ENCODE assay signal across 39 cellular contexts in genomic region chr1:83816836-83817235, GRCh38.
"Had no signal": no experiment of that assay in that cellular context is flagged by ENCODE, and none has a peak within 500 bp of the region (broad histone marks: within the 10 kb centered on the region; RNA-seq: fewer than 3 reads in every experiment).

No MANE protein-coding gene starts in this region.

- H3K27me3 ChIP-seq: adrenal gland, ascending aorta, body of pancreas, brain microvascular endothelial cell, breast epithelium, cardiac muscle cell had no signal

- H3K4me1 Mint-ChIP-seq: activated naive CD4-positive, alpha-beta T cell treated with anti-CD3 and anti-CD28 coated beads, Interleukin-2, amount 10 ng/mL, durations not matched to agents 7 days and 5 days; activated naive CD4-positive, alpha-beta T cell treated with anti-CD3 and anti-CD28 coated beads, Interleukin-2, amount 50 U/mL, for 24 hours; activated naive CD8-positive, alpha-beta T cell treated with anti-CD3 and anti-CD28 coated beads for 36 hours; activated naive CD8-positive, alpha-beta T cell treated with anti-CD3 and anti-CD28 coated beads, Interleukin-2, amount 10 ng/mL, durations not matched to agents 7 days and 5 days; activated naive CD8-positive, alpha-beta T cell treated with anti-CD3 and anti-CD28 coated beads, Interleukin-2, amount 50 U/mL, for 24 hours; activated T-helper 17 cell treated with anti-CD3 and anti-CD28 coated beads, Interleukin-2, amount 50 U/mL, for 72 hours; central memory CD8-positive, alpha-beta T cell had no signal

- ATAC-seq: activated naive CD4-positive, alpha-beta T cell treated with anti-CD3 and anti-CD28 coated beads, Interleukin-2, amount 50 U/mL, for 72 hours; activated naive CD8-positive, alpha-beta T cell treated with anti-CD3 and anti-CD28 coated beads, Interleukin-2, amount 50 U/mL, for 24 hours; activated T-cell treated with anti-CD3 and anti-CD28 coated beads, Interleukin-2, amount 50 U/mL, for 4 hours; activated T-cell treated with anti-CD3 and anti-CD28 coated beads, Interleukin-2, amount 50 U/mL, for 72 hours; activated T-helper 17 cell treated with anti-CD3 and anti-CD28 coated beads, Interleukin-2, amount 50 U/mL, for 72 hours; body of pancreas had no signal

- H3K4me3 ChIP-seq: adrenal gland, ascending aorta, body of pancreas, breast epithelium, cardiac muscle cell had no signal

- H3K9me3 Mint-ChIP-seq: activated naive CD4-positive, alpha-beta T cell treated with anti-CD3 and anti-CD28 coated beads, Interleukin-2, amount 10 ng/mL, durations not matched to agents 7 days and 5 days; activated naive CD8-positive, alpha-beta T cell treated with anti-CD3 and anti-CD28 coated beads, Interleukin-2, amount 10 ng/mL, durations not matched to agents 7 days and 5 days had no signal

- H3K27me3 Mint-ChIP-seq: activated naive CD4-positive, alpha-beta T cell treated with anti-CD3 and anti-CD28 coated beads, Interleukin-2, amount 10 ng/mL, durations not matched to agents 7 days and 5 days; activated naive CD4-positive, alpha-beta T cell treated with anti-CD3 and anti-CD28 coated beads, Interleukin-2, amount 50 U/mL, for 24 hours; activated naive CD8-positive, alpha-beta T cell; activated naive CD8-positive, alpha-beta T cell treated with anti-CD3 and anti-CD28 coated beads for 36 hours; activated naive CD8-positive, alpha-beta T cell treated with anti-CD3 and anti-CD28 coated beads, Interleukin-2, amount 50 U/mL, for 24 hours; activated T-cell treated with anti-CD3 and anti-CD28 coated beads, Interleukin-2, amount 50 U/mL, for 24 hours; activated T-helper 17 cell treated with anti-CD3 and anti-CD28 coated beads, Interleukin-2, amount 50 U/mL, for 72 hours had no signal

- H3K4me1 ChIP-seq: ascending aorta, breast epithelium had no signal

- H3K9me3 ChIP-seq: adrenal gland, ascending aorta, body of pancreas, breast epithelium had no signal

- H3K27ac Mint-ChIP-seq: activated naive CD4-positive, alpha-beta T cell treated with anti-CD3 and anti-CD28 coated beads for 36 hours; activated naive CD4-positive, alpha-beta T cell treated with anti-CD3 and anti-CD28 coated beads, Interleukin-2, amount 10 ng/mL, durations not matched to agents 7 days and 5 days; activated naive CD4-positive, alpha-beta T cell treated with anti-CD3 and anti-CD28 coated beads, Interleukin-2, amount 50 U/mL, for 24 hours; activated naive CD4-positive, alpha-beta T cell treated with anti-CD3 and anti-CD28 coated beads, Interleukin-2, amount 50 U/mL, for 72 hours; activated naive CD8-positive, alpha-beta T cell; activated naive CD8-positive, alpha-beta T cell treated with anti-CD3 and anti-CD28 coated beads for 36 hours; activated naive CD8-positive, alpha-beta T cell treated with anti-CD3 and anti-CD28 coated beads, Interleukin-2, amount 10 ng/mL, durations not matched to agents 7 days and 5 days; activated naive CD8-positive, alpha-beta T cell treated with anti-CD3 and anti-CD28 coated beads, Interleukin-2, amount 50 U/mL, for 24 hours; activated T-cell treated with anti-CD3 and anti-CD28 coated beads, Interleukin-2, amount 50 U/mL, for 24 hours; activated T-cell treated with anti-CD3 and anti-CD28 coated beads, Interleukin-2, amount 50 U/mL, for 72 hours; activated T-helper 1 cell treated with anti-CD3 and anti-CD28 coated beads, Interleukin-12 subunit alpha, Interleukin-12 subunit beta, Interleukin-2, Interleukin-4 antibody, amounts not matched to agents 30 ng/mL and 10 ng/mL and 1 ng/mL, durations not matched to agents 14 hours and 24 hours and 36 hours; activated T-helper 17 cell treated with anti-CD3 and anti-CD28 coated beads, Interleukin-2, amount 50 U/mL, for 72 hours; activated T-helper 2 cell treated with anti-CD3 and anti-CD28 coated beads, Interferon-gamma antibody, Interleukin-2, Interleukin-4, amounts not matched to agents 10 μg/mL and 5 μg/mL and 100 μg/mL, durations not matched to agents 14 hours and 24 hours and 36 hours; brain had no signal

- H3K27ac ChIP-seq: adrenal gland, ascending aorta, body of pancreas, brain microvascular endothelial cell, breast epithelium, cardiac muscle cell had no signal

- H3K36me3 ChIP-seq: adrenal gland, ascending aorta, brain microvascular endothelial cell, breast epithelium, cardiac muscle cell had no signal

- H3K36me3 Mint-ChIP-seq: activated naive CD4-positive, alpha-beta T cell treated with anti-CD3 and anti-CD28 coated beads, Interleukin-2, amount 10 ng/mL, durations not matched to agents 7 days and 5 days; activated naive CD4-positive, alpha-beta T cell treated with anti-CD3 and anti-CD28 coated beads, Interleukin-2, amount 50 U/mL, for 72 hours; activated naive CD8-positive, alpha-beta T cell; activated naive CD8-positive, alpha-beta T cell treated with anti-CD3 and anti-CD28 coated beads, Interleukin-2, amount 10 ng/mL, durations not matched to agents 7 days and 5 days had no signal

- H3K4me3 Mint-ChIP-seq: activated naive CD4-positive, alpha-beta T cell treated with anti-CD3 and anti-CD28 coated beads for 36 hours; activated naive CD4-positive, alpha-beta T cell treated with anti-CD3 and anti-CD28 coated beads, Interleukin-2, amount 10 ng/mL, durations not matched to agents 7 days and 5 days; activated naive CD4-positive, alpha-beta T cell treated with anti-CD3 and anti-CD28 coated beads, Interleukin-2, amount 50 U/mL, for 24 hours; activated naive CD8-positive, alpha-beta T cell; activated naive CD8-positive, alpha-beta T cell treated with anti-CD3 and anti-CD28 coated beads for 36 hours; activated naive CD8-positive, alpha-beta T cell treated with anti-CD3 and anti-CD28 coated beads, Interleukin-2, amount 10 ng/mL, durations not matched to agents 7 days and 5 days; activated naive CD8-positive, alpha-beta T cell treated with anti-CD3 and anti-CD28 coated beads, Interleukin-2, amount 50 U/mL, for 24 hours; activated T-cell treated with anti-CD3 and anti-CD28 coated beads, Interleukin-2, amount 50 U/mL, for 24 hours; activated T-cell treated with anti-CD3 and anti-CD28 coated beads, Interleukin-2, amount 50 U/mL, for 4 hours; activated T-cell treated with anti-CD3 and anti-CD28 coated beads, Interleukin-2, amount 50 U/mL, for 72 hours; activated T-helper 1 cell treated with anti-CD3 and anti-CD28 coated beads, Interleukin-12 subunit alpha, Interleukin-12 subunit beta, Interleukin-2, Interleukin-4 antibody, amounts not matched to agents 30 ng/mL and 10 ng/mL and 1 ng/mL, durations not matched to agents 14 hours and 24 hours and 36 hours; activated T-helper 17 cell treated with anti-CD3 and anti-CD28 coated beads, Interleukin-2, amount 50 U/mL, for 72 hours; brain; central memory CD8-positive, alpha-beta T cell had no signal

- DNase-seq: activated effector memory CD4-positive, alpha-beta T cell treated with anti-CD3 and anti-CD28 coated beads, Interleukin-2, amount 50 U/mL, for 16 hours; activated effector memory CD4-positive, alpha-beta T cell treated with Interleukin-2 at 50 U/mL for 16 hours; activated gamma-delta T cell; activated gamma-delta T cell treated with Interleukin-2 at 50 U/mL for 16 hours; activated naive CD4-positive, alpha-beta T cell; activated naive CD4-positive, alpha-beta T cell treated with anti-CD3 and anti-CD28 coated beads for 36 hours; activated naive CD4-positive, alpha-beta T cell treated with anti-CD3 and anti-CD28 coated beads, Interleukin-2, amount 10 ng/mL, durations not matched to agents 7 days and 5 days; activated naive CD4-positive, alpha-beta T cell treated with anti-CD3 and anti-CD28 coated beads, Interleukin-2, amount 50 U/mL, for 16 hours; activated naive CD4-positive, alpha-beta T cell treated with Interleukin-2 at 50 U/mL for 16 hours; activated naive CD8-positive, alpha-beta T cell treated with anti-CD3 and anti-CD28 coated beads for 36 hours; activated naive CD8-positive, alpha-beta T cell treated with anti-CD3 and anti-CD28 coated beads, Interleukin-2, amount 10 ng/mL, durations not matched to agents 7 days and 5 days; activated naive CD8-positive, alpha-beta T cell treated with anti-CD3 and anti-CD28 coated beads, Interleukin-2, amount 50 U/mL, for 24 hours; activated T-cell treated with anti-CD3 and anti-CD28 coated beads for 4 hours; activated T-cell treated with anti-CD3 and anti-CD28 coated beads, Interleukin-2, amount 50 U/mL, for 1 hour; activated T-cell treated with anti-CD3 and anti-CD28 coated beads, Interleukin-2, amount 50 U/mL, for 24 hours; activated T-cell treated with anti-CD3 and anti-CD28 coated beads, Interleukin-2, amount 50 U/mL, for 4 hours; activated T-cell treated with anti-CD3 and anti-CD28 coated beads, Interleukin-2, amount 50 U/mL, for 48 hours; activated T-cell treated with anti-CD3 and anti-CD28 coated beads, Interleukin-2, amount 50 U/mL, for 72 hours; adrenal gland; amniotic stem cell; amygdala; anterior cingulate cortex; aorta; body of pancreas; brain microvascular endothelial cell; caudate nucleus; central memory CD4-positive, alpha-beta T cell; cerebellar nuclear complex had no signal
